Comparison of ENCODE assay signal across 8 cellular contexts in the genomic region with DNA sequence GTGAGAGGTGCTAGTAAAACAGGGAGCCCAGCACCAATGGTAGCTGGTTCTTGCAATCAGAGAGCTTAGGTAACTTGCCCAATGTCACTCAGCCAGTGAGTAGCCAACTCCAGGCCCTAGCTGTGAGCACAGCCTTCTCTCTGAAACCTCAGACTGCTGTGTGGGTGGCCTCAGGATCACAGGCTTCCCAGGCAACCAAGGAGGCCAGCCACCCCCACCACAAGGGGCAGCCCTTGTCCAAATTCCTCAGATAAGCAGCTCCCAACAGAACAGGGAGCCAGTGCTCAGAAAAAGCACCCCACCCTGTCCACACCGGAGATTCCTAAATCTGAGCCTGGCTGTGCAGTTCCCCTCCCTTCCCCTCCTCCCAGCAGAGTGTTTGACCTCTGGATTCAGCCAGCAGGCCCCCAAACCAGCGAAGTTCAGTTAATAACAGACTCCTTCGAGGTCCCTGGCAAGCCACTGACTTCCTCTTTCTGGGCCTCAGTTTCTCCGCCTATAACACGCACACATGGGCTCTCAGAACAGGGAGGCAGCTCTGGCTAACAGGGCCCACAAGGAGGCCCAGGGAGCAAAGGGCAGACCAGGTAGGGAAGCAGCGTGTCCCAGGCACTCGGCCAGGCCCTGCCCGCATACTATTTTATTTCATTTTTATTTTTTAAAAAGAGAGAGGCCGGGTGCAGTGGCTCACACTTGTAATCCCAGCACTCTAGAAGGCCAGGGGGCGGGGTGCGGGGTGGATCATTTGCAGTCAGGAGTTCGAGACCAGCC. TPM values are rescaled to one million over a fixed set of nuclear protein-coding genes. Genes with fewer than 3 reads are reported as not detected.
DNase-seq lines count a peak whose midpoint lies in the region; ATAC-seq and TF ChIP-seq lines count a peak whose summit lies in the region.

No MANE protein-coding gene starts in this region.

- H3K27ac Mint-ChIP-seq in activated CD4-positive, alpha-beta T cell treated with anti-CD3 and anti-CD28 coated beads for 36 hours = peak overlapping the region; percentile 89
- peak overlapping the region; percentile 72 for H3K27ac Mint-ChIP-seq in endodermal cell
- H3K27ac Mint-ChIP-seq in naive thymus-derived CD8-positive, alpha-beta T cell = peak overlapping the region; percentile 84 to 100 (median 96)

- peak overlapping the region; percentile 97 for H3K4me3 Mint-ChIP-seq in activated CD4-positive, alpha-beta T cell treated with anti-CD3 and anti-CD28 coated beads for 36 hours
- peak overlapping the region; percentile 94 for H3K4me3 Mint-ChIP-seq in endodermal cell
- H3K4me3 Mint-ChIP-seq in naive thymus-derived CD8-positive, alpha-beta T cell = peak overlapping the region; percentile 87 to 99 (median 94)

- no peaks in the 10 kb centered on the region for H3K9me3 Mint-ChIP-seq in activated CD4-positive, alpha-beta T cell treated with anti-CD3 and anti-CD28 coated beads for 36 hours (ENCODE audit: low read depth)
- no peaks in the 10 kb centered on the region for H3K9me3 Mint-ChIP-seq in endodermal cell
- H3K9me3 Mint-ChIP-seq in naive thymus-derived CD8-positive, alpha-beta T cell = no peaks in the 10 kb centered on the region

- peak; percentile 64 for DNase-seq in activated CD4-positive, alpha-beta T cell treated with anti-CD3 and anti-CD28 coated beads for 36 hours
- DNase-seq in activated CD4-positive, alpha-beta T cell treated with anti-CD3 and anti-CD28 coated beads for 4 hours = no peak
- DNase-seq in SK-MEL-5 (ENCODE audit: low read depth, low spot score) = peak; percentile 43
- DNase-seq in endodermal cell = peak; percentile 78
- no peak for DNase-seq in naive thymus-derived CD8-positive, alpha-beta T cell
- no peak for DNase-seq in LoVo (ENCODE audit: low spot score)
- no peak for DNase-seq in stimulated activated CD4-positive, alpha-beta T cell treated with anti-CD3 and anti-CD28 coated beads, Interleukin-2, amount 100 ng/mL, for 48 hours
- no peak for DNase-seq in NCI-H524 (lab: John Stamatoyannopoulos, UW)

- H3K9me3 ChIP-seq in endodermal cell (ENCODE audit: control insufficient read depth, low read length) = no peaks in the 10 kb centered on the region

- no peaks in the 10 kb centered on the region for H3K27me3 ChIP-seq in endodermal cell (ENCODE audit: control insufficient read depth, insufficient read depth, low read length, poor library complexity, severe bottlenecking)

- H3K36me3 ChIP-seq in endodermal cell (ENCODE audit: control insufficient read depth, insufficient read depth, low read length) = no peaks in the 10 kb centered on the region

- POLR2A ChIA-PET in activated CD4-positive, alpha-beta T cell treated with anti-CD3 and anti-CD28 coated beads for 36 hours (lab: Charles Lee) = interaction anchor here (0.5 to 2.6 kb wide), 7 partner anchors 8 to 93 kb away, joined by 3 to 13 read pairs (median 4); no protein-coding TSS in a partner anchor
- POLR2A ChIA-PET in naive thymus-derived CD8-positive, alpha-beta T cell (lab: Charles Lee) = interaction anchor here (0.7 to 67.4 kb wide), 4 partner anchors 2 to 92 kb away, joined by 4 to 2190 read pairs (median 1728); a partner anchor contains a TSS

- no peak overlapping the region for H3K27ac ChIP-seq in endodermal cell (ENCODE audit: low read depth, low read length)

- TF ChIP-seq CTCF in endodermal cell (conservative IDR thresholded peaks at IDR 0.05) = peak; percentile 52

- H3K27me3 Mint-ChIP-seq in activated CD4-positive, alpha-beta T cell treated with anti-CD3 and anti-CD28 coated beads for 36 hours = no peaks in the 10 kb centered on the region
- H3K27me3 Mint-ChIP-seq in endodermal cell (ENCODE audit: insufficient read depth) = no peaks in the 10 kb centered on the region
- H3K27me3 Mint-ChIP-seq in naive thymus-derived CD8-positive, alpha-beta T cell = no peaks in the 10 kb centered on the region

- H3K4me1 ChIP-seq in endodermal cell (ENCODE audit: control insufficient read depth, insufficient read depth, low read length) = peaks cover 30% of the 10 kb centered on the region

- intact Hi-C loops in activated CD4-positive, alpha-beta T cell treated with anti-CD3 and anti-CD28 coated beads for 36 hours (cut with DNase I, micrococcal nuclease) = loop anchor here in 1 of 2 experiments (2.0 kb wide), 2 partner anchors 13 to 49 kb away; no protein-coding TSS in a partner anchor

- ATAC-seq in activated CD4-positive, alpha-beta T cell treated with anti-CD3 and anti-CD28 coated beads for 36 hours = peak; percentile 4
- ATAC-seq in naive thymus-derived CD8-positive, alpha-beta T cell = no peak

- CTCF ChIA-PET in activated CD4-positive, alpha-beta T cell treated with anti-CD3 and anti-CD28 coated beads for 36 hours (lab: Charles Lee) = interaction anchor here (0.6 to 8.1 kb wide), 12 partner anchors 8 to 140 kb away, joined by 3 to 55 read pairs (median 4); no protein-coding TSS in a partner anchor

- H3K4me3 ChIP-seq in endodermal cell (ENCODE audit: low read length) = peak overlapping the region; percentile 95

- peaks cover 60% of the 10 kb centered on the region for H3K4me1 Mint-ChIP-seq in activated CD4-positive, alpha-beta T cell treated with anti-CD3 and anti-CD28 coated beads for 36 hours
- peaks cover 32% of the 10 kb centered on the region for H3K4me1 Mint-ChIP-seq in endodermal cell
- peaks cover 30 to 73% (median 54%) of the 10 kb centered on the region in 4 donors for H3K4me1 Mint-ChIP-seq in naive thymus-derived CD8-positive, alpha-beta T cell

- H3K9ac ChIP-seq in endodermal cell (ENCODE audit: extremely low read depth, low read length, poor library complexity, severe bottlenecking) = peak overlapping the region; percentile 62

- peaks cover 24% of the 10 kb centered on the region for H3K36me3 Mint-ChIP-seq in activated CD4-positive, alpha-beta T cell treated with anti-CD3 and anti-CD28 coated beads for 36 hours (ENCODE audit: low read depth)
- H3K36me3 Mint-ChIP-seq in endodermal cell (ENCODE audit: low read depth) = peaks cover 3% of the 10 kb centered on the region
- H3K36me3 Mint-ChIP-seq in naive thymus-derived CD8-positive, alpha-beta T cell = peaks cover 14 to 52% (median 27%) of the 10 kb centered on the region in 3 donors

- in situ Hi-C loops in SK-MEL-5 (cut with HindIII; ENCODE audit: low pct_unique_long_range_greater_than_20kb, low sequenced_read_pairs) = no loop called here

- WGBS in endodermal cell (ENCODE audit: insufficient coverage in 1 of 2, insufficient read length in 1 of 2), 2 experiments = 72 to 74% methylated on average over 7 to 12 of the region's 12 CpGs

RNA-seq across cellular contexts. Expression of a gene that starts 2.7 kb away (rescaled TPM):
- 10 to 100 TPM; 56.2 to 58.4 TPM for total RNA-seq in activated CD4-positive, alpha-beta T cell treated with anti-CD3 and anti-CD28 coated beads for 36 hours
- 28.5 and 31.1 TPM in 2 replicates for total RNA-seq in SK-MEL-5 (2014; rRNA removed; shearing (Covaris generic))
- polyA plus RNA-seq in SK-MEL-5 (2015; cell fraction: cytosol; rRNA removed) = 157 and 182 TPM in 2 replicates
- polyA plus RNA-seq in SK-MEL-5 (2015; cell fraction: nucleus; rRNA removed) = 92.1 and 104 TPM in 2 replicates
- total RNA-seq in endodermal cell = 10 to 100 TPM; 56.7 to 60.8 TPM
- polyA plus RNA-seq in endodermal cell (2013, experiment 1 of 2) = 21.5 TPM
- 20.4 TPM for polyA plus RNA-seq in endodermal cell (2013, experiment 2 of 2)
- 100 to 1,000 TPM; 564 to 631 TPM for total RNA-seq in naive thymus-derived CD8-positive, alpha-beta T cell
- polyA plus RNA-seq in naive thymus-derived CD8-positive, alpha-beta T cell = 100 to 1,000 TPM; 134 to 318 (median 149) TPM

RNA-seq across cellular contexts. Expression of a gene that starts 40.4 kb away (rescaled TPM):
- total RNA-seq in activated CD4-positive, alpha-beta T cell treated with anti-CD3 and anti-CD28 coated beads for 36 hours = 10 to 100 TPM; 44.1 to 46.6 TPM
- total RNA-seq in SK-MEL-5 (2014; rRNA removed; shearing (Covaris generic)) = 31.4 and 34.9 TPM in 2 replicates
- 58.5 and 60.3 TPM in 2 replicates for polyA plus RNA-seq in SK-MEL-5 (2015; cell fraction: cytosol; rRNA removed)
- 38.5 and 69.3 TPM in 2 replicates for polyA plus RNA-seq in SK-MEL-5 (2015; cell fraction: nucleus; rRNA removed)
- 10 to 100 TPM; 45.7 TPM for total RNA-seq in endodermal cell
- polyA plus RNA-seq in endodermal cell (2013, experiment 1 of 2) = 39.5 TPM
- polyA plus RNA-seq in endodermal cell (2013, experiment 2 of 2) = 35.1 TPM
- total RNA-seq in naive thymus-derived CD8-positive, alpha-beta T cell = 10 to 100 TPM; 71.1 to 74.6 TPM
- 10 to 100 TPM; 28.5 to 34.7 (median 34.2) TPM for polyA plus RNA-seq in naive thymus-derived CD8-positive, alpha-beta T cell

RNA-seq across cellular contexts. Expression of a gene that starts 47.5 kb away (rescaled TPM):
- total RNA-seq in activated CD4-positive, alpha-beta T cell treated with anti-CD3 and anti-CD28 coated beads for 36 hours = 1 to 10 TPM; 1.9 to 2.8 TPM
- total RNA-seq in SK-MEL-5 (2014; rRNA removed; shearing (Covaris generic)) = 0.32 TPM in 1 of 2 replicates, not detected in the other
- 0.30 and 1.3 TPM in 2 replicates for polyA plus RNA-seq in SK-MEL-5 (2015; cell fraction: cytosol; rRNA removed)
- polyA plus RNA-seq in SK-MEL-5 (2015; cell fraction: nucleus; rRNA removed) = 1.9 and 4.6 TPM in 2 replicates
- 1 to 10 TPM; 6.6 to 9.3 TPM for total RNA-seq in endodermal cell
- polyA plus RNA-seq in endodermal cell (2013, experiment 1 of 2) = 3.7 TPM
- 3.3 TPM for polyA plus RNA-seq in endodermal cell (2013, experiment 2 of 2)
- 1 to 10 TPM; 1.8 to 2.0 TPM for total RNA-seq in naive thymus-derived CD8-positive, alpha-beta T cell
- under 1 TPM in 2 of 3 donors, not detected in 1; 0.28 to 0.46 TPM for polyA plus RNA-seq in naive thymus-derived CD8-positive, alpha-beta T cell

Comparison
In these comparisons a context has a peak if more than half of its experiments do, and no peak if none do; other contexts are left out.
1. DNase-seq: peak in activated CD4-positive, alpha-beta T cell treated with anti-CD3 and anti-CD28 coated beads for 36 hours (single experiment), SK-MEL-5 (single experiment) and endodermal cell (single experiment); none in activated CD4-positive, alpha-beta T cell treated with anti-CD3 and anti-CD28 coated beads for 4 hours (0 of 2), naive thymus-derived CD8-positive, alpha-beta T cell (0 of 10), LoVo (single experiment), stimulated activated CD4-positive, alpha-beta T cell treated with anti-CD3 and anti-CD28 coated beads, Interleukin-2, amount 100 ng/mL, for 48 hours (0 of 2) and NCI-H524 (0 of 2).
2. RNA of a gene that starts 2.7 kb away (total RNA-seq): 564 to 631 TPM in naive thymus-derived CD8-positive, alpha-beta T cell; 56.7 to 60.8 TPM in endodermal cell, 56.2 to 58.4 TPM in activated CD4-positive, alpha-beta T cell treated with anti-CD3 and anti-CD28 coated beads for 36 hours and 28.5 to 31.1 TPM in SK-MEL-5; every median in the first group is over 4 times any median in the second.
3. Peak in every context shown above with its lines, with median percentiles within 50 percentile points of each other: H3K27ac Mint-ChIP-seq and H3K4me3 Mint-ChIP-seq.